7 cellular contexts compared by ENCODE assay signal in the genomic region with DNA sequence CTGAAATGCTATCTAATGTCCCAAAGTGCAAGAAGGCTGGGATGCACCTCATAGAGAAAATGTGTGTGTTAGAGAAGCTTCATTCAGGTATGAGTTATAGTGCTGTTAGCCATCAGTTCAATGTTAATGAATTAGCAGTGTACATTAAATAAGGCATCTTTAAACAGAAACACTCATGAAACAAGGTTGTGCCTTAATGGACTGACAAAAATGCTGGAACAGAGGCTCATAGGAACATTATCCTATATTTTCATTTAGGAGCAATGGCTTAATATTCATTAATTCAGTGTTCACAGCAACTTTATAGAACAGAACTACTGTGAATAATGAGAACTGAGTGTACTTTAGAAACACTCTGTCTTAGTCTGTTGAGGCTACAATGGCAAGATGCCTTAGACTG.
"Had no signal": no experiment of that assay in that cellular context is flagged by ENCODE, and none has a peak within 500 bp of the region (broad histone marks: within the 10 kb centered on the region; RNA-seq: fewer than 3 reads in every experiment).

No MANE protein-coding gene starts in this region.

- DNase-seq: GDM1, GF-D8 had no signal

- FAIRE-seq: G401.6, GM12891, GM12892, GM18507, GM19239 had no signal
